15 cellular contexts compared by ENCODE assay signal in the genomic region with DNA sequence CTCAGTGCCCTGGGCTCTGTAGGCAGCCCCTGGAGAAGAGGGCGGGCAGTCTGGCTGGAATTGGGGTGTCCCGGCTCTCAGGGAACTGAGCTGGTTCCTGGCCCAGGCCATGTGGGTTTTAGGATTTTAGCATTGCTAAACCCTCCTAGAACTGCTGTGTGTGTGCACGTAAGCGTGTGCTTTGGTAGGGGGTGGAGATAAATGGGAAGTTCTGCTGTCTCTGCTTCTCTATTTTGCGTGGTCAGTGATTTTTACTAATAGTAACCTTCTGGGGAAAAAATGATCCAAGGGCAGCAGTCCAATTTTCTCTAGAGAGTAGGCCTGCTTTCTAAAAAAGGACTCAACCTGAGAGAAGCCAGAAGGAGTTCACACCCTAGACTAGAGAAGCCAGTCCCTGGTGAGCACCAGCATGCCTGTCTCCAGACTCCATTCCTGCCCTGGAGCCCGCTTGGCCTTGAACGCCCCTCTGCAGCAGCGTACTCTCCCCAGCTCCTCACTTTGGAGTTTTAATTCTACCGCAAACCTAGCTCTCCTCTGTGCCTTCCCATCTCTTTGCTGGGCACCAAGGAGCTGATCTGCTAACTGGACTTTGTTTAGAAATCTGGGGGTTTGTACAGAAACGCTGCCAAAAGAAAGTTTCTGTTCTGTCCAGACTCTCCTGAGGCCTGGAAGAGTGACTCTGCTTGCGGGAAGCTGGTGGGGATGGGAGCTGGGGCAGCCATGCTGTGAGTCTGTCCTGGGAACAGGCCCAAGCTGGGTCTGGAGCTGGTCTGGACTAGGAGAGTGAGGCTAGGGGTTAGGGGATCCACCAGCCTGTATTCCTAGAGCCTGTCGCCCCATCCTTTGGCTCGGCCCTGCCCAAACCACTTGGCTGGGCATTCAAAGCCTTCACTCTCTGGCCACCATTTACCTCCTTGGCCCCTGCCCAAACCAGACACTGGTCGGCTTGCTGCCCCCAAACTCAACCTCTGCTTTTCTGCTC. TPM values are rescaled to one million over a fixed set of nuclear protein-coding genes. Genes with fewer than 3 reads are reported as not detected.
A peak's percentile ranks its signal among the peaks of the same experiment; 100 is the strongest.
DNase-seq lines count a peak whose midpoint lies in the region; ATAC-seq and TF ChIP-seq lines count a peak whose summit lies in the region.
"Had no signal": no experiment of that assay in that cellular context is flagged by ENCODE, and none has a peak within 500 bp of the region (broad histone marks: within the 10 kb centered on the region; RNA-seq: fewer than 3 reads in every experiment).

No MANE protein-coding gene starts in this region.

- ATAC-seq in left lobe of liver (peak; percentile 36), GM19324 (IDR thresholded peaks at IDR 0.05; ENCODE audit: low FRiP score, unreplicated experiment) (no peak)
- no peak for ATAC-seq in activated naive CD8-positive, alpha-beta T cell treated with anti-CD3 and anti-CD28 coated beads, Interleukin-2, amount 50 U/mL, for 24 hours
- ATAC-seq: stimulated activated memory B cell treated with anti-CD40 and anti-IgM and Interleukin-4, amounts not matched to agents 10 μg/mL and 1 μg/mL and 100 μg/mL, for 72 hours had no signal

- no peaks in the 10 kb centered on the region for H4K20me1 ChIP-seq in MM.1S (ENCODE audit: insufficient read depth, low read length)

- no peak overlapping the region for H3K4me2 ChIP-seq in MM.1S (ENCODE audit: low read depth, low read length)

- H3K9ac ChIP-seq in MM.1S (ENCODE audit: low read length) = no peak overlapping the region

- H3F3A ChIP-seq in MM.1S (ENCODE audit: insufficient read depth, low read length) = no peaks in the 10 kb centered on the region

- DNase-seq in GM03348 (ENCODE audit: low spot score) = peak; percentile 28
- DNase-seq in chondrocyte (ENCODE audit: low spot score) = no peak
- DNase-seq in left lobe of liver (ENCODE audit: low spot score) = no peak
- DNase-seq in MM.1S = no peak
- no peak for DNase-seq in T1000 (lab: John Stamatoyannopoulos, UW)
- DNase-seq in activated naive CD8-positive, alpha-beta T cell treated with anti-CD3 and anti-CD28 coated beads, Interleukin-2, amount 50 U/mL, for 24 hours = no peak
- DNase-seq: activated naive CD4-positive, alpha-beta T cell treated with Interleukin-2 at 50 U/mL for 16 hours; CD4-positive, alpha-beta T cell; GF-D8; Karpas-422; NCI-H2081 treated with DMSO at 0.1 percent for 48 hours; stimulated activated CD4-positive, alpha-beta T cell treated with anti-CD3 and anti-CD28 coated beads, Interleukin-2, amount 100 ng/mL, for 48 hours had no signal

- no peaks in the 10 kb centered on the region for H3K79me2 ChIP-seq in MM.1S (ENCODE audit: low read length)

- no peak overlapping the region for H3K4me3 ChIP-seq in skin epidermis
- H3K4me3 ChIP-seq in MM.1S (ENCODE audit: low read length) = no peak overlapping the region

- no peaks in the 10 kb centered on the region for H3K9me3 Mint-ChIP-seq in chondrocyte (ENCODE audit: low read depth)
- no peaks in the 10 kb centered on the region for H3K9me3 Mint-ChIP-seq in activated naive CD8-positive, alpha-beta T cell treated with anti-CD3 and anti-CD28 coated beads, Interleukin-2, amount 50 U/mL, for 24 hours
- H3K9me3 Mint-ChIP-seq: CD4-positive, alpha-beta T cell; stimulated activated memory B cell treated with anti-CD40 and anti-IgM and Interleukin-4, amounts not matched to agents 10 μg/mL and 1 μg/mL and 100 μg/mL, for 72 hours had no signal

- no peak overlapping the region for H2AFZ ChIP-seq in MM.1S (ENCODE audit: low read length)

- peaks cover 89% of the 10 kb centered on the region for H3K4me1 Mint-ChIP-seq in chondrocyte (ENCODE audit: low read depth)
- peaks cover 4% of the 10 kb centered on the region for H3K4me1 Mint-ChIP-seq in activated naive CD8-positive, alpha-beta T cell treated with anti-CD3 and anti-CD28 coated beads, Interleukin-2, amount 50 U/mL, for 24 hours

- H3K4me3 Mint-ChIP-seq in chondrocyte (ENCODE audit: unreplicated experiment) = no peak overlapping the region
- H3K4me3 Mint-ChIP-seq in activated naive CD8-positive, alpha-beta T cell treated with anti-CD3 and anti-CD28 coated beads, Interleukin-2, amount 50 U/mL, for 24 hours = no peak overlapping the region
- H3K4me3 Mint-ChIP-seq: CD4-positive, alpha-beta T cell; stimulated activated memory B cell treated with anti-CD40 and anti-IgM and Interleukin-4, amounts not matched to agents 10 μg/mL and 1 μg/mL and 100 μg/mL, for 72 hours had no signal

- H3K9me3 ChIP-seq in MM.1S (replicated peaks; ENCODE audit: insufficient read depth, low read length) = no peaks in the 10 kb centered on the region

- no peaks in the 10 kb centered on the region for H3K27me3 ChIP-seq in MM.1S (replicated peaks; ENCODE audit: insufficient read depth, low read length)

- TF ChIP-seq CTCF in chondrocyte (IDR thresholded peaks at IDR 0.05) = no peak
- no peak for TF ChIP-seq CTCF in MM.1S (IDR thresholded peaks at IDR 0.05; ENCODE audit: low read length)

- peak overlapping the region in 18 of 21 experiments; percentile 13 to 78 (median 58) for H3K27ac ChIP-seq in skin epidermis
- no peak overlapping the region for H3K27ac ChIP-seq in MM.1S (ENCODE audit: low read length)

- H3K27me3 Mint-ChIP-seq in chondrocyte (ENCODE audit: low read depth) = no peaks in the 10 kb centered on the region
- H3K27me3 Mint-ChIP-seq in activated naive CD8-positive, alpha-beta T cell treated with anti-CD3 and anti-CD28 coated beads, Interleukin-2, amount 50 U/mL, for 24 hours = peaks cover 4% of the 10 kb centered on the region
- H3K27me3 Mint-ChIP-seq: CD4-positive, alpha-beta T cell had no signal

- peak overlapping the region; percentile 90 for H3K27ac Mint-ChIP-seq in chondrocyte (ENCODE audit: unreplicated experiment)
- no peak overlapping the region for H3K27ac Mint-ChIP-seq in activated naive CD8-positive, alpha-beta T cell treated with anti-CD3 and anti-CD28 coated beads, Interleukin-2, amount 50 U/mL, for 24 hours
- H3K27ac Mint-ChIP-seq: CD4-positive, alpha-beta T cell; stimulated activated memory B cell treated with anti-CD40 and anti-IgM and Interleukin-4, amounts not matched to agents 10 μg/mL and 1 μg/mL and 100 μg/mL, for 72 hours had no signal

- H3K4me1 ChIP-seq in MM.1S (ENCODE audit: low read length) = no peaks in the 10 kb centered on the region

- peaks cover 2% of the 10 kb centered on the region for H3K36me3 Mint-ChIP-seq in chondrocyte (ENCODE audit: low read depth)
- no peaks in the 10 kb centered on the region for H3K36me3 Mint-ChIP-seq in activated naive CD8-positive, alpha-beta T cell treated with anti-CD3 and anti-CD28 coated beads, Interleukin-2, amount 50 U/mL, for 24 hours (ENCODE audit: low read depth)
- H3K36me3 Mint-ChIP-seq: stimulated activated memory B cell treated with anti-CD40 and anti-IgM and Interleukin-4, amounts not matched to agents 10 μg/mL and 1 μg/mL and 100 μg/mL, for 72 hours had no signal

- H3K36me3 ChIP-seq in MM.1S (replicated peaks; ENCODE audit: insufficient read depth, low read length) = no peaks in the 10 kb centered on the region

- no peaks in the 10 kb centered on the region for H3K9me2 ChIP-seq in MM.1S (replicated peaks; ENCODE audit: insufficient read depth, low read length)

RNA-seq across cellular contexts. Expression of a gene that starts 19.7 kb away (rescaled TPM):
- total RNA-seq in chondrocyte (79.4 to 123 TPM (median 82.5 TPM) in 3 replicates), left lobe of liver (0.35 TPM)
- total RNA-seq: CD4-positive, alpha-beta T cell had no signal

Comparison
In these comparisons a context has a peak if more than half of its experiments do, and no peak if none do; other contexts are left out.
1. RNA of a gene that starts 19.7 kb away (total RNA-seq): 79.4 to 123 TPM in chondrocyte; 0.35 TPM in left lobe of liver (single experiment); every median in the first group is over 10 times any median in the second.